Comparison of ENCODE assay signal across 2 cellular contexts in genomic region chr10:132148261-132149251, GRCh38.
TF ChIP-seq lines count a peak whose summit lies in the region.

No MANE protein-coding gene starts in this region.

TF ChIP-seq in H1, 55 proteins besides CTCF, POLR2A, EP300 and RAD21:
- TF ChIP-seq TEAD4 (IDR thresholded peaks at IDR 0.05; ENCODE audit: low read depth, low read length), result no peak
- TF ChIP-seq JUND (IDR thresholded peaks at IDR 0.05; ENCODE audit: low read length), result no peak
- no peak for TF ChIP-seq GTF2F1 (IDR thresholded peaks at IDR 0.05; ENCODE audit: borderline replicate concordance, low read depth, low read length)
- TF ChIP-seq RFX5 (IDR thresholded peaks at IDR 0.05; ENCODE audit: borderline replicate concordance, low read depth, low read length), result no peak
- TF ChIP-seq MAX (IDR thresholded peaks at IDR 0.05), result no peak

TF ChIP-seq in HepG2, 621 proteins besides CTCF, POLR2A, EP300 and RAD21:
- TF ChIP-seq ZNF577 (CRISPR knock-in tag; IDR thresholded peaks at IDR 0.05; ENCODE audit: borderline replicate concordance, low read depth) (no peak), ZNF18 (CRISPR knock-in tag; IDR thresholded peaks at IDR 0.05; ENCODE audit: insufficient replicate concordance) (no peak), ZNF337 (CRISPR knock-in tag; IDR thresholded peaks at IDR 0.05; ENCODE audit: borderline replicate concordance, low read depth) (no peak), EED (CRISPR knock-in tag; IDR thresholded peaks at IDR 0.05) (no peak), MAX (IDR thresholded peaks at IDR 0.05) (no peak), MYPOP (CRISPR knock-in tag; IDR thresholded peaks at IDR 0.05) (no peak), ZNF713 (CRISPR knock-in tag; IDR thresholded peaks at IDR 0.05) (no peak), ZBTB10 (CRISPR knock-in tag; IDR thresholded peaks at IDR 0.05; ENCODE audit: borderline replicate concordance) (no peak), PPARG (CRISPR knock-in tag; conservative IDR thresholded peaks at IDR 0.05) (no peak), SP4 (CRISPR knock-in tag; IDR thresholded peaks at IDR 0.05) (no peak), HHEX (CRISPR knock-in tag; IDR thresholded peaks at IDR 0.05) (no peak), NFIC (IDR thresholded peaks at IDR 0.05; ENCODE audit: low read length) (no peak), ZNF260 (CRISPR knock-in tag; IDR thresholded peaks at IDR 0.05; ENCODE audit: borderline replicate concordance, low read depth) (no peak), ZNF547 (CRISPR knock-in tag; IDR thresholded peaks at IDR 0.05) (no peak), POLR2AphosphoS5 (IDR thresholded peaks at IDR 0.05; ENCODE audit: low read depth, low read length) (no peak)
